Comparison of ENCODE assay signal across 1 cellular context in genomic region chr7:100119701-100120517, GRCh38.
TF ChIP-seq lines count a peak whose summit lies in the region.

No MANE protein-coding gene starts in this region.

TF ChIP-seq in endothelial cell of umbilical vein, 7 proteins besides CTCF, POLR2A, EP300 and RAD21:
- TF ChIP-seq FOS (IDR thresholded peaks at IDR 0.05; ENCODE audit: borderline replicate concordance, insufficient read depth, low read length) (no peak), POLR2AphosphoS5 (IDR thresholded peaks at IDR 0.05; ENCODE audit: insufficient read depth, low read depth, low read length) (peak; percentile 13)
TF ChIP-seq in endothelial cell of umbilical vein: peak in this region for 1.
